Comparison of ENCODE assay signal across 24 cellular contexts in the genomic region with DNA sequence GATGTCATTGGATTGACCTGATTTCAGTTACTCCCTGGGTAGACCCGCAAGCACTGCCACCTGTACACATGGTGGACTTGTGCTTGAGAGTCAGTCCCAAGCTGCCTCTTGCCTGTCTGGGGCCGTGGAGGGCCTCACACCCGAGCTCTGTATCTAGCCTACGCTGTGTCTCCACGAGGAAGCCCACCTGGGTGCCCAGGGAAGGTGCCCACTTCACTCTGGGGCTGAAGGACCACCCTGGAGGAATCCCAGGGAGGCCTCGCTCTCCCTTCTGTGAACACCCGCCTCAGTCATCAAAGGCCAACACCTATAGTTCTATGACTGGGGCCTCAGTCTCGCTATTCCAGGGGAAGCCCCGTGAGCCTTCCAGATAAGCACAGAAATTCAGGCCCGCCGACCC. TPM values are rescaled to one million over a fixed set of nuclear protein-coding genes. Genes with fewer than 3 reads are reported as not detected.
"Had no signal": no experiment of that assay in that cellular context is flagged by ENCODE, and none has a peak within 500 bp of the region (broad histone marks: within the 10 kb centered on the region; RNA-seq: fewer than 3 reads in every experiment).

No MANE protein-coding gene starts in this region.

- H3K27ac Mint-ChIP-seq: activated CD8-positive, alpha-beta T cell treated with anti-CD3 and anti-CD28 coated beads for 36 hours; T-cell had no signal

- H3K4me3 ChIP-seq: MG63, SK-N-MC had no signal

- H3K27ac ChIP-seq: KMS-11, SK-N-MC, WERI-Rb-1 had no signal

- H3K9me3 Mint-ChIP-seq: activated CD8-positive, alpha-beta T cell treated with anti-CD3 and anti-CD28 coated beads for 36 hours; T-cell had no signal

- H3K36me3 Mint-ChIP-seq: T-cell had no signal

- H3K9me3 ChIP-seq: MG63 had no signal

- DNase-seq: activated CD4-positive, alpha-beta T cell treated with anti-CD3 and anti-CD28 coated beads for 4 hours; activated CD8-positive, alpha-beta memory T cell treated with anti-CD3 and anti-CD28 coated beads, Interleukin-2, amount 50 U/mL, for 4 hours; activated CD8-positive, alpha-beta T cell treated with anti-CD3 and anti-CD28 coated beads for 36 hours; activated naive CD4-positive, alpha-beta T cell treated with anti-CD3 and anti-CD28 coated beads, Interleukin-2, amount 50 U/mL, for 16 hours; aorta; MG63; MV-4-11; NCI-H1092 treated with DMSO at 0.1 percent for 48 hours; NCI-H1417 treated with DMSO at 0.1 percent for 48 hours; NCI-H1694; NCI-H2029 treated with DMSO at 0.1 percent for 48 hours; NCI-H345; NCI-H510A; NCI-H526 treated with DMSO at 0.1 percent for 48 hours; NCI-H82; T-cell; T-helper 2 cell; T1000; WERI-Rb-1 had no signal

- H3K27me3 Mint-ChIP-seq: activated CD8-positive, alpha-beta T cell treated with anti-CD3 and anti-CD28 coated beads for 36 hours had no signal

- H3K4me3 Mint-ChIP-seq: activated CD8-positive, alpha-beta T cell treated with anti-CD3 and anti-CD28 coated beads for 36 hours; T-cell had no signal

- H3K4me2 ChIP-seq: KMS-11 had no signal

- H3K27me3 ChIP-seq: MG63 had no signal

- ATAC-seq: activated CD4-positive, CD25-positive, alpha-beta regulatory T cell treated with anti-CD3 and anti-CD28 coated beads, Interleukin-2, amount 50 U/mL, for 24 hours; activated CD8-positive, alpha-beta T cell treated with anti-CD3 and anti-CD28 coated beads for 36 hours; Panc1; Right ventricle myocardium inferior; T-cell had no signal

- H3K36me3 ChIP-seq: MG63, WERI-Rb-1 had no signal

- H3K9ac ChIP-seq: KMS-11 had no signal

RNA-seq across cellular contexts. Expression of a gene that starts 41.7 kb away (rescaled TPM):
- total RNA-seq: activated CD8-positive, alpha-beta T cell treated with anti-CD3 and anti-CD28 coated beads for 36 hours had no signal
